ENCODE assay signal across 8 cellular contexts in genomic region chr1:39394598-39394997, GRCh38.
DNase-seq lines count a peak whose midpoint lies in the region; ATAC-seq and TF ChIP-seq lines count a peak whose summit lies in the region.

No MANE protein-coding gene starts in this region.

- H3K27ac Mint-ChIP-seq in nephron: peak overlapping the region; percentile 96 to 99 (median 97)

- H3K9me3 ChIP-seq in duodenal mucosa (ENCODE audit: control insufficient read depth in 1 of 2, low read length in 2 of 2): no peaks in the 10 kb centered on the region

- peaks cover 14% of the 10 kb centered on the region for H3K36me3 Mint-ChIP-seq in nephron (ENCODE audit: low read depth)

- DNase-seq in DMS153 treated with DMSO at 0.1 percent for 48 hours (lab: John Stamatoyannopoulos, UW; ENCODE audit: unreplicated experiment) (peak; percentile 92), NCI-H2107 (lab: John Stamatoyannopoulos, UW) (peak; percentile 100), head of caudate nucleus (no peak)

- no peaks in the 10 kb centered on the region for H3K27me3 Mint-ChIP-seq in nephron (ENCODE audit: low read depth)

- ATAC-seq in GM21786 (IDR thresholded peaks at IDR 0.05; ENCODE audit: unreplicated experiment) (no peak), HG02852 (IDR thresholded peaks at IDR 0.05; ENCODE audit: unreplicated experiment) (no peak), HG02870 (IDR thresholded peaks at IDR 0.05; ENCODE audit: unreplicated experiment) (no peak)

- no peak overlapping the region for H3K4me3 Mint-ChIP-seq in nephron

- no peaks in the 10 kb centered on the region for H3K9me3 Mint-ChIP-seq in nephron

- peak overlapping the region in 1 of 2 donors; percentile 9 for H3K9ac ChIP-seq in duodenal mucosa (ENCODE audit: low read depth in 1 of 2, low read length in 2 of 2)

- no peak for TF ChIP-seq CTCF in nephron (IDR thresholded peaks at IDR 0.05; ENCODE audit: unreplicated experiment in 3 of 3)

- peak overlapping the region; percentile 55 for H3K27ac ChIP-seq in duodenal mucosa (ENCODE audit: low read depth, low read length)

- H3K4me1 Mint-ChIP-seq in nephron: peaks cover 88% of the 10 kb centered on the region

- peak overlapping the region in 1 of 2 donors; percentile 13 for H3K4me3 ChIP-seq in duodenal mucosa (ENCODE audit: low read depth in 1 of 2, low read length in 2 of 2)

- intact Hi-C loops in head of caudate nucleus (cut with DNase I): no loop called here

- no peaks in the 10 kb centered on the region for H3K27me3 ChIP-seq in duodenal mucosa (ENCODE audit: control insufficient read depth in 1 of 2, insufficient read depth in 2 of 2, low read length in 2 of 2)

- H3K36me3 ChIP-seq in duodenal mucosa (ENCODE audit: control insufficient read depth in 1 of 2, insufficient read depth in 2 of 2, low read length in 2 of 2): peaks cover 7 to 10% of the 10 kb centered on the region in 2 donors

- H3K4me1 ChIP-seq in duodenal mucosa (ENCODE audit: control insufficient read depth in 1 of 2, insufficient read depth in 2 of 2, low read length in 2 of 2): peaks cover 52 to 53% of the 10 kb centered on the region in 2 donors

Comparison
In these comparisons a context has a peak if more than half of its experiments do, and no peak if none do; other contexts are left out.
1. DNase-seq: peak in DMS153 treated with DMSO at 0.1 percent for 48 hours (single experiment) and NCI-H2107 (single experiment); none in head of caudate nucleus (0 of 42).